Comparison of ENCODE assay signal across 2 cellular contexts in the genomic region with DNA sequence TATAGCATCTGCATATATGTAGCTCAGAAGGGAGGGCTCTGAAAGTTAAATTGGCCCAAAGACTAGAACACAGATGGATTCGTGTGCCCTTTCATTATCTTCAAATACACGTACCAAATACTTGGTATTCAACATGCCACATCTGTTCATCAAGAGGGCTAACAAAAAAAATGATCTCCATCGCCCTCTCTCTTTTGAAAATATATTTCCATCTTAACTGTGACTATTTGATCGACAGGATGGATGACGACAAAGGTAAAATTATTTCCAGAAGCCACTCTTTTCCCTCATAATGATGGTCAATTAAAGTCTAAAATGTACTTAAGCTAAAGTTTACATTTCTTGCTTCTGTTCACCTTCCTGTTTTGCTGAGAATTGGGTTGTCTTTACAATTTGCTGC.
TF ChIP-seq lines count a peak whose summit lies in the region.

No MANE protein-coding gene starts in this region.

TF ChIP-seq in liver, 16 proteins besides CTCF, POLR2A, EP300 and RAD21 (continued from another document):
- TF ChIP-seq, protein P1, sequence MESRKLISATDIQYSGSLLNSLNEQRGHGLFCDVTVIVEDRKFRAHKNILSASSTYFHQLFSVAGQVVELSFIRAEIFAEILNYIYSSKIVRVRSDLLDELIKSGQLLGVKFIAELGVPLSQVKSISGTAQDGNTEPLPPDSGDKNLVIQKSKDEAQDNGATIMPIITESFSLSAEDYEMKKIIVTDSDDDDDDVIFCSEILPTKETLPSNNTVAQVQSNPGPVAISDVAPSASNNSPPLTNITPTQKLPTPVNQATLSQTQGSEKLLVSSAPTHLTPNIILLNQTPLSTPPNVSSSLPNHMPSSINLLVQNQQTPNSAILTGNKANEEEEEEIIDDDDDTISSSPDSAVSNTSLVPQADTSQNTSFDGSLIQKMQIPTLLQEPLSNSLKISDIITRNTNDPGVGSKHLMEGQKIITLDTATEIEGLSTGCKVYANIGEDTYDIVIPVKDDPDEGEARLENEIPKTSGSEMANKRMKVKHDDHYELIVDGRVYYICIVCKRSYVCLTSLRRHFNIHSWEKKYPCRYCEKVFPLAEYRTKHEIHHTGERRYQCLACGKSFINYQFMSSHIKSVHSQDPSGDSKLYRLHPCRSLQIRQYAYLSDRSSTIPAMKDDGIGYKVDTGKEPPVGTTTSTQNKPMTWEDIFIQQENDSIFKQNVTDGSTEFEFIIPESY (IDR thresholded peaks at IDR 0.05), result no peak
- TF ChIP-seq SP1 (IDR thresholded peaks at IDR 0.05) (no peak), FOXA2 (IDR thresholded peaks at IDR 0.05) (no peak), YY1 (IDR thresholded peaks at IDR 0.05) (no peak), REST (IDR thresholded peaks at IDR 0.05) (no peak), TAF1 (conservative IDR thresholded peaks at IDR 0.05) (no peak), HNF4G (IDR thresholded peaks at IDR 0.05) (no peak), GABPA (IDR thresholded peaks at IDR 0.05 in 1 of 2, conservative IDR thresholded peaks at IDR 0.05 in 1 of 2) (no peak), NR2F2 (IDR thresholded peaks at IDR 0.05) (no peak), FOXA1 (IDR thresholded peaks at IDR 0.05) (no peak)
- TF ChIP-seq, protein P2, sequence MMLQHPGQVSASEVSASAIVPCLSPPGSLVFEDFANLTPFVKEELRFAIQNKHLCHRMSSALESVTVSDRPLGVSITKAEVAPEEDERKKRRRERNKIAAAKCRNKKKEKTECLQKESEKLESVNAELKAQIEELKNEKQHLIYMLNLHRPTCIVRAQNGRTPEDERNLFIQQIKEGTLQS (IDR thresholded peaks at IDR 0.05), result no peak
TF ChIP-seq in liver: peak in this region for 0.

TF ChIP-seq in HepG2, 621 proteins besides CTCF, POLR2A, EP300 and RAD21 (continued from another document):
- no peak for TF ChIP-seq ZNF766 (CRISPR knock-in tag; IDR thresholded peaks at IDR 0.05; ENCODE audit: borderline replicate concordance)
- TF ChIP-seq, protein P3, sequence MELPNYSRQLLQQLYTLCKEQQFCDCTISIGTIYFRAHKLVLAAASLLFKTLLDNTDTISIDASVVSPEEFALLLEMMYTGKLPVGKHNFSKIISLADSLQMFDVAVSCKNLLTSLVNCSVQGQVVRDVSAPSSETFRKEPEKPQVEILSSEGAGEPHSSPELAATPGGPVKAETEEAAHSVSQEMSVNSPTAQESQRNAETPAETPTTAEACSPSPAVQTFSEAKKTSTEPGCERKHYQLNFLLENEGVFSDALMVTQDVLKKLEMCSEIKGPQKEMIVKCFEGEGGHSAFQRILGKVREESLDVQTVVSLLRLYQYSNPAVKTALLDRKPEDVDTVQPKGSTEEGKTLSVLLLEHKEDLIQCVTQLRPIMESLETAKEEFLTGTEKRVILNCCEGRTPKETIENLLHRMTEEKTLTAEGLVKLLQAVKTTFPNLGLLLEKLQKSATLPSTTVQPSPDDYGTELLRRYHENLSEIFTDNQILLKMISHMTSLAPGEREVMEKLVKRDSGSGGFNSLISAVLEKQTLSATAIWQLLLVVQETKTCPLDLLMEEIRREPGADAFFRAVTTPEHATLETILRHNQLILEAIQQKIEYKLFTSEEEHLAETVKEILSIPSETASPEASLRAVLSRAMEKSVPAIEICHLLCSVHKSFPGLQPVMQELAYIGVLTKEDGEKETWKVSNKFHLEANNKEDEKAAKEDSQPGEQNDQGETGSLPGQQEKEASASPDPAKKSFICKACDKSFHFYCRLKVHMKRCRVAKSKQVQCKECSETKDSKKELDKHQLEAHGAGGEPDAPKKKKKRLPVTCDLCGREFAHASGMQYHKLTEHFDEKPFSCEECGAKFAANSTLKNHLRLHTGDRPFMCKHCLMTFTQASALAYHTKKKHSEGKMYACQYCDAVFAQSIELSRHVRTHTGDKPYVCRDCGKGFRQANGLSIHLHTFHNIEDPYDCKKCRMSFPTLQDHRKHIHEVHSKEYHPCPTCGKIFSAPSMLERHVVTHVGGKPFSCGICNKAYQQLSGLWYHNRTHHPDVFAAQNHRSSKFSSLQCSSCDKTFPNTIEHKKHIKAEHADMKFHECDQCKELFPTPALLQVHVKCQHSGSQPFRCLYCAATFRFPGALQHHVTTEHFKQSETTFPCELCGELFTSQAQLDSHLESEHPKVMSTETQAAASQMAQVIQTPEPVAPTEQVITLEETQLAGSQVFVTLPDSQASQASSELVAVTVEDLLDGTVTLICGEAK (IDR thresholded peaks at IDR 0.05), result no peak
- TF ChIP-seq, protein P3 (CRISPR knock-in tag; IDR thresholded peaks at IDR 0.05), result no peak
